In the genomic region with DNA sequence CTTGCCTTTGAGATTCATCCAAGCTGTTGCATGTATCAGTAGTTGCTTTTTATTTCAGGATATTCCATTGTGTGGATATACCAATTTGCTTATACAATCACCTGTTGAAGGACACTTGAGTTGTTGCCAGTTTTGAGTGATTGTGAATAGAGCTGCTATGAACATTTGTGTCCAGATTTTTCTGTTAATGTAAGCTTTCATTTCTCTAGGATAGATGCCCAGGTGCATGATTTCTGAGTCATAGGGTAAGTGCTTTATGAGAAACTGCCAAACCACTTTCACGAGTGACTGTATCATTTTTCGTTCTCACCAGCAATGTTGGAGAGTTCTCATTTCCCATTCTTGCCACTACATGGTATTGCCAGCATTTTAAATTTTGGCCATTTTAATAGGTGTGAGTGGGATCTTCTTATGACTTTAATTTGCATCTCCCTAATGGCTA, we compare ENCODE assay signal across 8 cellular contexts.
A peak's percentile ranks its signal among the peaks of the same experiment; 100 is the strongest.
DNase-seq lines count a peak whose midpoint lies in the region; ATAC-seq and TF ChIP-seq lines count a peak whose summit lies in the region.

No MANE protein-coding gene starts in this region.

- in situ Hi-C loops in SK-MEL-5 (cut with HindIII; ENCODE audit: low pct_unique_long_range_greater_than_20kb, low sequenced_read_pairs) (no loop called here), HAP-1 (cut with MboI; ENCODE audit: low sequenced_read_pairs) (no loop called here)

- no peak for TF ChIP-seq CTCF in natural killer cell (IDR thresholded peaks at IDR 0.05)
- TF ChIP-seq CTCF in tibial artery (IDR thresholded peaks at IDR 0.05): peak in 1 of 2 experiments; percentile 8

- no peaks in the 10 kb centered on the region for H3K9me3 Mint-ChIP-seq in natural killer cell treated with Interleukin-12 subunit alpha and Interleukin-12 subunit beta and Interleukin-15 and Interleukin-18, amount 100 ng/mL, for 72 hours
- H3K9me3 Mint-ChIP-seq in natural killer cell: no peaks in the 10 kb centered on the region
- H3K9me3 Mint-ChIP-seq in stimulated activated naive CD8-positive, alpha-beta T cell treated with anti-CD3 and anti-CD28 coated beads, Interleukin-15, amount 100 ng/mL, for 72 hours: peaks cover 0 to 7% of the 10 kb centered on the region in 2 donors

- DNase-seq in natural killer cell treated with Interleukin-12 subunit alpha and Interleukin-12 subunit beta and Interleukin-15 and Interleukin-18, amount 100 ng/mL, for 72 hours (ENCODE audit: low spot score): no peak
- DNase-seq in natural killer cell: no peak
- peak; percentile 6 for DNase-seq in SK-MEL-5 (ENCODE audit: low read depth, low spot score)
- peak in 1 of 2 donors; percentile 13 for DNase-seq in stimulated activated naive CD8-positive, alpha-beta T cell treated with anti-CD3 and anti-CD28 coated beads, Interleukin-15, amount 100 ng/mL, for 72 hours
- no peak for DNase-seq in tibial artery
- DNase-seq in substantia nigra (lab: John Stamatoyannopoulos, UW): no peak
- DNase-seq in HAP-1 (ENCODE audit: low spot score in 2 of 2): no peak

- H3K27ac Mint-ChIP-seq in natural killer cell treated with Interleukin-12 subunit alpha and Interleukin-12 subunit beta and Interleukin-15 and Interleukin-18, amount 100 ng/mL, for 72 hours: no peak overlapping the region
- H3K27ac Mint-ChIP-seq in natural killer cell: no peak overlapping the region
- no peak overlapping the region for H3K27ac Mint-ChIP-seq in stimulated activated naive CD8-positive, alpha-beta T cell treated with anti-CD3 and anti-CD28 coated beads, Interleukin-15, amount 100 ng/mL, for 72 hours

- peak overlapping the region; percentile 20 for H3K4me3 Mint-ChIP-seq in natural killer cell treated with Interleukin-12 subunit alpha and Interleukin-12 subunit beta and Interleukin-15 and Interleukin-18, amount 100 ng/mL, for 72 hours
- no peak overlapping the region for H3K4me3 Mint-ChIP-seq in natural killer cell
- H3K4me3 Mint-ChIP-seq in stimulated activated naive CD8-positive, alpha-beta T cell treated with anti-CD3 and anti-CD28 coated beads, Interleukin-15, amount 100 ng/mL, for 72 hours: peak overlapping the region in 1 of 2 donors; percentile 27

- peak; percentile 69 to 78 for ATAC-seq in natural killer cell treated with Interleukin-12 subunit alpha and Interleukin-12 subunit beta and Interleukin-15 and Interleukin-18, amount 100 ng/mL, for 72 hours
- ATAC-seq in natural killer cell (no peak), HG03135 (IDR thresholded peaks at IDR 0.05; ENCODE audit: unreplicated experiment) (peak; percentile 85)
- ATAC-seq in stimulated activated naive CD8-positive, alpha-beta T cell treated with anti-CD3 and anti-CD28 coated beads, Interleukin-15, amount 100 ng/mL, for 72 hours: peak; percentile 96

- peaks cover 6% of the 10 kb centered on the region for H3K36me3 Mint-ChIP-seq in natural killer cell treated with Interleukin-12 subunit alpha and Interleukin-12 subunit beta and Interleukin-15 and Interleukin-18, amount 100 ng/mL, for 72 hours
- H3K36me3 Mint-ChIP-seq in natural killer cell: peaks cover 6% of the 10 kb centered on the region

- no peak overlapping the region for H3K27ac ChIP-seq in tibial artery
- no peak overlapping the region for H3K27ac ChIP-seq in substantia nigra (ENCODE audit: low read depth, low read length, poor library complexity, severe bottlenecking)

- H3K4me3 ChIP-seq in tibial artery: no peak overlapping the region
- H3K4me3 ChIP-seq in HAP-1: no peak overlapping the region

- H3K4me1 ChIP-seq in tibial artery: peaks cover 0 to 44% (median 11%) of the 10 kb centered on the region in 4 donors
- no peaks in the 10 kb centered on the region for H3K4me1 ChIP-seq in HAP-1

- H3K9me3 ChIP-seq in tibial artery (no peaks in the 10 kb centered on the region), HAP-1 (no peaks in the 10 kb centered on the region)

- H3K27me3 Mint-ChIP-seq in natural killer cell treated with Interleukin-12 subunit alpha and Interleukin-12 subunit beta and Interleukin-15 and Interleukin-18, amount 100 ng/mL, for 72 hours: no peaks in the 10 kb centered on the region
- H3K27me3 Mint-ChIP-seq in natural killer cell (ENCODE audit: low read depth in 2 of 2): no peaks in the 10 kb centered on the region
- no peaks in the 10 kb centered on the region for H3K27me3 Mint-ChIP-seq in stimulated activated naive CD8-positive, alpha-beta T cell treated with anti-CD3 and anti-CD28 coated beads, Interleukin-15, amount 100 ng/mL, for 72 hours

- no peaks in the 10 kb centered on the region for H3K36me3 ChIP-seq in tibial artery
- no peaks in the 10 kb centered on the region for H3K36me3 ChIP-seq in HAP-1 (replicated peaks)

- H3K4me1 Mint-ChIP-seq in natural killer cell treated with Interleukin-12 subunit alpha and Interleukin-12 subunit beta and Interleukin-15 and Interleukin-18, amount 100 ng/mL, for 72 hours (ENCODE audit: low read depth in 2 of 2): peaks cover 12 to 17% of the 10 kb centered on the region in 2 donors
- peaks cover 7 to 13% of the 10 kb centered on the region in 2 donors for H3K4me1 Mint-ChIP-seq in natural killer cell
- peaks cover 21% of the 10 kb centered on the region for H3K4me1 Mint-ChIP-seq in stimulated activated naive CD8-positive, alpha-beta T cell treated with anti-CD3 and anti-CD28 coated beads, Interleukin-15, amount 100 ng/mL, for 72 hours

- H3K27me3 ChIP-seq in tibial artery: no peaks in the 10 kb centered on the region
- H3K27me3 ChIP-seq in HAP-1 (ENCODE audit: low read depth): no peaks in the 10 kb centered on the region

- intact Hi-C loops in natural killer cell (cut with micrococcal nuclease) (no loop called here), tibial artery (cut with DNase I; ENCODE audit: low total_unique reads) (no loop called here)

Comparison
In these comparisons a context has a peak if more than half of its experiments do, and no peak if none do; other contexts are left out.
1. ATAC-seq: peak in natural killer cell treated with Interleukin-12 subunit alpha and Interleukin-12 subunit beta and Interleukin-15 and Interleukin-18, amount 100 ng/mL, for 72 hours (2 of 2), HG03135 (single experiment) and stimulated activated naive CD8-positive, alpha-beta T cell treated with anti-CD3 and anti-CD28 coated beads, Interleukin-15, amount 100 ng/mL, for 72 hours (single experiment); none in natural killer cell (0 of 3).